ENCODE assay signal across 25 cellular contexts in the genomic region with DNA sequence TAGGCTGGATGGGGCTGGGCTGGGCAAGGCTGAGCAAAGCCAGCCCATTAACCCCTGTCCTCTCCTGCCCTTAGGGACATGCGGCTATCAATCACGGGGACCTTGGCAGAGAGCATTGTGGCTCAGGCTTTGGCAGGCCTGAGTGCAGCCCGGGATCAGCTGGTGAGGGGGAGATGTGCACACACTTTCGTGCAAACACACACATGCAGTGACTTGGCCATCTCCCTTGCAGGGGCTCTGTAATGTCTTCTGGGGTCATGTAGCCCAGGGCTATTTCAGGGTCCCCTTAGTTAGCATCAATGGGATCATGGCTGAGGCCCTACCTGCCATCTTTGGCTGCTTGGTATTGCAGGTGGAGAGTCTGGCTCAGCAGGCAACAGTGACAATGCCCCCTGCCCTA. TPM values are rescaled to one million over a fixed set of nuclear protein-coding genes. Genes with fewer than 3 reads are reported as not detected.
DNase-seq lines count a peak whose midpoint lies in the region; ATAC-seq and TF ChIP-seq lines count a peak whose summit lies in the region.
"Had no signal": no experiment of that assay in that cellular context is flagged by ENCODE, and none has a peak within 500 bp of the region (broad histone marks: within the 10 kb centered on the region; RNA-seq: fewer than 3 reads in every experiment).

No MANE protein-coding gene starts in this region.

- TF ChIP-seq CTCF in IMR-90 (conservative IDR thresholded peaks at IDR 0.05; ENCODE audit: low read depth, low read length), result no peak
- TF ChIP-seq CTCF in endothelial cell (IDR thresholded peaks at IDR 0.05; ENCODE audit: unreplicated experiment), result no peak

- no peak overlapping the region for H4K91ac ChIP-seq in IMR-90 (ENCODE audit: insufficient read depth, low read depth, low read length)

- no peak for TF ChIP-seq POLR2A in IMR-90 (IDR thresholded peaks at IDR 0.05; ENCODE audit: low read depth, low read length)

- no peak overlapping the region for H2BK5ac ChIP-seq in IMR-90 (ENCODE audit: low read depth, low read length, poor library complexity, severe bottlenecking)

- H3K14ac ChIP-seq in IMR-90 (replicated peaks; ENCODE audit: low read depth, low read length), result no peak overlapping the region

- H3K9ac ChIP-seq in IMR-90 (ENCODE audit: low read depth, low read length), result no peak overlapping the region

- no peak overlapping the region for H3K4me2 ChIP-seq in IMR-90 (ENCODE audit: low read depth, low read length)

- no peaks in the 10 kb centered on the region for H3K36me3 ChIP-seq in IMR-90 (ENCODE audit: control insufficient read depth, insufficient read depth, low read length)

- DNase-seq in activated CD4-positive, alpha-beta T cell treated with anti-CD3 and anti-CD28 coated beads, Interleukin-2, amount 10 ng/mL, durations not matched to agents 7 days and 5 days, result no peak
- DNase-seq in activated CD4-positive, alpha-beta T cell treated with anti-CD3 and anti-CD28 coated beads, Interleukin-2, amount 50 U/mL, for 1 hour, result no peak
- DNase-seq in IMR-90 (no peak), endothelial cell (ENCODE audit: low spot score) (no peak), MV-4-11 (lab: John Stamatoyannopoulos, UW) (no peak)
- DNase-seq in stimulated activated CD8-positive, alpha-beta memory T cell treated with anti-CD3 and anti-CD28 coated beads, Interleukin-4, amount 100 ng/mL, for 48 hours, result peak; percentile 22
- DNase-seq in activated naive CD4-positive, alpha-beta T cell treated with anti-CD3 and anti-CD28 coated beads, Interleukin-2, amount 50 U/mL, for 72 hours (ENCODE audit: low spot score in 2 of 2), result no peak
- DNase-seq: activated CD4-positive, CD25-positive, alpha-beta regulatory T cell; activated naive CD4-positive, alpha-beta T cell treated with anti-CD3 and anti-CD28 coated beads, Interleukin-2, amount 50 U/mL, for 16 hours; activated T-cell treated with anti-CD3 and anti-CD28 coated beads, Interleukin-2, amount 50 U/mL, for 72 hours; BE2C; COR-L47; effector CD8-positive, alpha-beta T cell; foreskin keratinocyte; immature natural killer cell; left ventricle myocardium inferior; NCI-H1436 treated with DMSO at 0.1 percent for 48 hours; NCI-H524; stimulated activated CD4-positive, alpha-beta T cell treated with anti-CD3 and anti-CD28 coated beads, Interleukin-4, amount 100 ng/mL, for 1 hour; T-helper 9 cell; trophoblast cell had no signal

- TF ChIP-seq RAD21 in IMR-90 (IDR thresholded peaks at IDR 0.05; ENCODE audit: low read length), result no peak

- no peak overlapping the region for H3K4me3 Mint-ChIP-seq in activated CD4-positive, alpha-beta T cell treated with anti-CD3 and anti-CD28 coated beads, Interleukin-2, amount 10 ng/mL, durations not matched to agents 7 days and 5 days
- peak overlapping the region; percentile 84 for H3K4me3 Mint-ChIP-seq in endothelial cell (ENCODE audit: unreplicated experiment)
- H3K4me3 Mint-ChIP-seq: activated T-cell treated with anti-CD3 and anti-CD28 coated beads, Interleukin-2, amount 50 U/mL, for 72 hours; immature natural killer cell had no signal

- in situ Hi-C loops in IMR-90 (cut with MboI; ENCODE audit: low sequenced_read_pairs), result no loop called here

- H3K79me1 ChIP-seq in IMR-90 (ENCODE audit: low read depth in 1 of 2, low read length in 2 of 2), result no peaks in the 10 kb centered on the region

- peaks cover 3% of the 10 kb centered on the region; the same call in 1 of the 2 replicates for H3K9me1 ChIP-seq in IMR-90 (ENCODE audit: insufficient read depth, low read length)

- H2BK120ac ChIP-seq in IMR-90 (ENCODE audit: low read depth, low read length), result no peak overlapping the region

- no peaks in the 10 kb centered on the region for H3K27me3 Mint-ChIP-seq in activated CD4-positive, alpha-beta T cell treated with anti-CD3 and anti-CD28 coated beads, Interleukin-2, amount 10 ng/mL, durations not matched to agents 7 days and 5 days
- peaks cover 31% of the 10 kb centered on the region for H3K27me3 Mint-ChIP-seq in endothelial cell (ENCODE audit: unreplicated experiment)

- no peaks in the 10 kb centered on the region for H3K9me3 ChIP-seq in IMR-90 (ENCODE audit: control insufficient read depth, insufficient read depth, low read length)
- H3K9me3 ChIP-seq: A549, BE2C, left ventricle myocardium inferior, SJSA1 had no signal

- H2AK9ac ChIP-seq in IMR-90 (replicated peaks; ENCODE audit: low read depth, low read length, poor library complexity), result no peak overlapping the region

- no peaks in the 10 kb centered on the region for H3K9me3 Mint-ChIP-seq in activated CD4-positive, alpha-beta T cell treated with anti-CD3 and anti-CD28 coated beads, Interleukin-2, amount 10 ng/mL, durations not matched to agents 7 days and 5 days
- no peaks in the 10 kb centered on the region for H3K9me3 Mint-ChIP-seq in endothelial cell (ENCODE audit: unreplicated experiment)
- no peaks in the 10 kb centered on the region for H3K9me3 Mint-ChIP-seq in activated naive CD4-positive, alpha-beta T cell treated with anti-CD3 and anti-CD28 coated beads, Interleukin-2, amount 50 U/mL, for 72 hours
- H3K9me3 Mint-ChIP-seq: activated T-cell treated with anti-CD3 and anti-CD28 coated beads, Interleukin-2, amount 50 U/mL, for 72 hours; immature natural killer cell had no signal

- H3K56ac ChIP-seq in IMR-90 (ENCODE audit: extremely low read depth, insufficient read depth, low read length), result no peak overlapping the region

- H2BK20ac ChIP-seq in IMR-90 (ENCODE audit: low read depth, low read length), result no peak overlapping the region

- H4K8ac ChIP-seq in IMR-90 (ENCODE audit: low read depth in 2 of 2, low read length in 2 of 2), result no peak overlapping the region

- peaks cover 54% of the 10 kb centered on the region for H3K27me3 ChIP-seq in IMR-90 (ENCODE audit: control insufficient read depth, insufficient read depth, low read length)
- H3K27me3 ChIP-seq: BE2C had no signal

- CTCF ChIA-PET in activated CD4-positive, alpha-beta T cell treated with anti-CD3 and anti-CD28 coated beads, Interleukin-2, amount 10 ng/mL, durations not matched to agents 7 days and 5 days (lab: Charles Lee), result interaction anchor here (0.7 to 1.3 kb wide), 5 partner anchors 16 to 171 kb away, joined by 3 to 6 read pairs (median 3); a partner anchor contains a TSS
- CTCF ChIA-PET in IMR-90 (lab: Yijun Ruan, JAX), result interaction anchor here (1.4 kb wide), 1 partner anchor 131 kb away, joined by 5 read pairs; no protein-coding TSS in a partner anchor

- peak overlapping the region; percentile 19 for H2AFZ ChIP-seq in IMR-90 (replicated peaks; ENCODE audit: low read length, poor library complexity)

- peaks cover 4% of the 10 kb centered on the region; the same call in 1 of the 2 replicates for H3K4me1 ChIP-seq in IMR-90 (ENCODE audit: control insufficient read depth, insufficient read depth, low read length)
- H3K4me1 ChIP-seq: foreskin keratinocyte had no signal

- POLR2A ChIA-PET in activated CD4-positive, alpha-beta T cell treated with anti-CD3 and anti-CD28 coated beads, Interleukin-2, amount 10 ng/mL, durations not matched to agents 7 days and 5 days (lab: Charles Lee), result no interaction called here
- POLR2A ChIA-PET in IMR-90 (lab: Charles Lee; ENCODE audit: unreplicated experiment), result no interaction called here

- 100% methylated on average over 1 of the region's 4 CpGs; no CpG with 5 or more reads in 1 of the 2 experiments for WGBS in IMR-90 (ENCODE audit: extremely low coverage in 2 of 2, insufficient read length in 1 of 2), 2 experiments

- peaks cover 9% of the 10 kb centered on the region for H4K20me1 ChIP-seq in IMR-90 (ENCODE audit: insufficient read depth, low read length)

- no peak overlapping the region for H3K27ac ChIP-seq in IMR-90 (ENCODE audit: insufficient read depth, low read length)
- H3K27ac ChIP-seq: A549, foreskin keratinocyte, HL-60, left ventricle myocardium inferior, SJSA1 had no signal

- peak overlapping the region; percentile 6 for H3K27ac Mint-ChIP-seq in activated CD4-positive, alpha-beta T cell treated with anti-CD3 and anti-CD28 coated beads, Interleukin-2, amount 10 ng/mL, durations not matched to agents 7 days and 5 days
- no peak overlapping the region for H3K27ac Mint-ChIP-seq in endothelial cell (ENCODE audit: unreplicated experiment)
- H3K27ac Mint-ChIP-seq in activated naive CD4-positive, alpha-beta T cell treated with anti-CD3 and anti-CD28 coated beads, Interleukin-2, amount 50 U/mL, for 72 hours, result peak overlapping the region in 1 of 2 donors; percentile 22
- H3K27ac Mint-ChIP-seq: activated T-cell treated with anti-CD3 and anti-CD28 coated beads, Interleukin-2, amount 50 U/mL, for 72 hours had no signal

- ATAC-seq in IMR-90 (ENCODE audit: low read depth) (no peak), GM19324 (IDR thresholded peaks at IDR 0.05; ENCODE audit: low FRiP score, unreplicated experiment) (no peak)
- ATAC-seq in activated naive CD4-positive, alpha-beta T cell treated with anti-CD3 and anti-CD28 coated beads, Interleukin-2, amount 50 U/mL, for 72 hours, result no peak
- ATAC-seq: A549; activated T-cell treated with anti-CD3 and anti-CD28 coated beads, Interleukin-2, amount 50 U/mL, for 72 hours had no signal

- intact Hi-C loops in IMR-90 (cut with micrococcal nuclease), result no loop called here

- no peak overlapping the region for H4K5ac ChIP-seq in IMR-90 (ENCODE audit: low read depth, low read length)

- BruUV-seq in IMR-90 (replicated peaks; lab: Mats Ljungman, UMichigan), result no TSS peak

- H2BK15ac ChIP-seq in IMR-90 (ENCODE audit: low read depth, low read length), result no peak overlapping the region

- no peak overlapping the region for H3K4ac ChIP-seq in IMR-90 (ENCODE audit: low read depth, low read length)

- peaks cover 50% of the 10 kb centered on the region for H3K36me3 Mint-ChIP-seq in activated CD4-positive, alpha-beta T cell treated with anti-CD3 and anti-CD28 coated beads, Interleukin-2, amount 10 ng/mL, durations not matched to agents 7 days and 5 days (ENCODE audit: low read depth)
- H3K36me3 Mint-ChIP-seq in endothelial cell (ENCODE audit: low read depth, unreplicated experiment), result peaks cover 14% of the 10 kb centered on the region
- H3K36me3 Mint-ChIP-seq in activated naive CD4-positive, alpha-beta T cell treated with anti-CD3 and anti-CD28 coated beads, Interleukin-2, amount 50 U/mL, for 72 hours, result peaks cover 0 to 18% of the 10 kb centered on the region in 2 donors

- dilution Hi-C loops in IMR-90 (cut with HindIII; ENCODE audit: low sequenced_read_pairs, unreplicated experiment), result no loop called here

- H3K23ac ChIP-seq in IMR-90 (ENCODE audit: low read depth, low read length), result no peak overlapping the region

- peaks cover 17% of the 10 kb centered on the region for H3K4me1 Mint-ChIP-seq in activated CD4-positive, alpha-beta T cell treated with anti-CD3 and anti-CD28 coated beads, Interleukin-2, amount 10 ng/mL, durations not matched to agents 7 days and 5 days
- H3K4me1 Mint-ChIP-seq in endothelial cell (ENCODE audit: unreplicated experiment), result peaks cover 9% of the 10 kb centered on the region

- no peak overlapping the region for H3K4me3 ChIP-seq in IMR-90 (ENCODE audit: insufficient read depth, low read depth, low read length)

- no peak overlapping the region for H2AK5ac ChIP-seq in IMR-90 (ENCODE audit: low read depth, low read length)

- no peak overlapping the region for H3K18ac ChIP-seq in IMR-90 (ENCODE audit: low read depth, low read length)

RNA-seq across cellular contexts. Expression of a gene that starts 6.9 kb away (rescaled TPM):
- total RNA-seq in activated CD4-positive, alpha-beta T cell treated with anti-CD3 and anti-CD28 coated beads, Interleukin-2, amount 10 ng/mL, durations not matched to agents 7 days and 5 days, result 100 to 1,000 TPM; 203 to 226 TPM
- total RNA-seq in IMR-90 (2012; rRNA removed), result 0.18 and 0.28 TPM in 2 replicates
- 0.77 and 0.97 TPM in 2 replicates for polyA plus RNA-seq in IMR-90 (2012; rRNA removed)
- polyA plus RNA-seq in IMR-90 (2012; cell fraction: cytosol; rRNA removed), result 0.65 and 0.75 TPM in 2 replicates
- polyA plus RNA-seq in IMR-90 (2012; cell fraction: nucleus; rRNA removed; ENCODE audit: low replicate concordance), result 2.3 and 3.8 TPM in 2 replicates
- total RNA-seq in endothelial cell (ENCODE audit: unreplicated experiment), result 3.6 TPM
- 100 to 1,000 TPM; 133 to 180 TPM for total RNA-seq in activated naive CD4-positive, alpha-beta T cell treated with anti-CD3 and anti-CD28 coated beads, Interleukin-2, amount 50 U/mL, for 72 hours

RNA-seq across cellular contexts. Expression of a gene that starts 8.2 kb away (rescaled TPM):
- total RNA-seq in activated CD4-positive, alpha-beta T cell treated with anti-CD3 and anti-CD28 coated beads, Interleukin-2, amount 10 ng/mL, durations not matched to agents 7 days and 5 days, result 10 to 100 TPM; 38.0 to 41.8 TPM
- 12.8 and 15.6 TPM in 2 replicates for total RNA-seq in IMR-90 (2012; rRNA removed)
- polyA plus RNA-seq in IMR-90 (2012; rRNA removed), result 31.1 and 38.9 TPM in 2 replicates
- polyA plus RNA-seq in IMR-90 (2012; cell fraction: cytosol; rRNA removed), result 20.0 and 29.8 TPM in 2 replicates
- polyA plus RNA-seq in IMR-90 (2012; cell fraction: nucleus; rRNA removed; ENCODE audit: low replicate concordance), result 49.6 and 116 TPM in 2 replicates
- total RNA-seq in endothelial cell (ENCODE audit: unreplicated experiment), result 27.1 TPM
- 10 to 100 TPM; 54.0 to 58.0 TPM for total RNA-seq in activated naive CD4-positive, alpha-beta T cell treated with anti-CD3 and anti-CD28 coated beads, Interleukin-2, amount 50 U/mL, for 72 hours

RNA-seq across cellular contexts. Expression of a gene that starts 8.9 kb away (rescaled TPM):
- 10 to 100 TPM; 11.6 to 13.0 TPM for total RNA-seq in activated CD4-positive, alpha-beta T cell treated with anti-CD3 and anti-CD28 coated beads, Interleukin-2, amount 10 ng/mL, durations not matched to agents 7 days and 5 days
- total RNA-seq in IMR-90 (2012; rRNA removed), result 0.28 and 0.36 TPM in 2 replicates
- polyA plus RNA-seq in IMR-90 (2012; rRNA removed), result 0.55 and 0.65 TPM in 2 replicates
- 0.82 and 0.94 TPM in 2 replicates for polyA plus RNA-seq in IMR-90 (2012; cell fraction: cytosol; rRNA removed)
- 0.32 and 0.49 TPM in 2 replicates for polyA plus RNA-seq in IMR-90 (2012; cell fraction: nucleus; rRNA removed; ENCODE audit: low replicate concordance)
- total RNA-seq in endothelial cell (ENCODE audit: unreplicated experiment), result 1.2 TPM
- total RNA-seq in activated naive CD4-positive, alpha-beta T cell treated with anti-CD3 and anti-CD28 coated beads, Interleukin-2, amount 50 U/mL, for 72 hours, result 10 to 100 TPM; 10.8 to 17.6 TPM

RNA-seq across cellular contexts. Expression of a gene that starts 14.7 kb away (rescaled TPM):
- total RNA-seq in activated CD4-positive, alpha-beta T cell treated with anti-CD3 and anti-CD28 coated beads, Interleukin-2, amount 10 ng/mL, durations not matched to agents 7 days and 5 days, result 1 to 10 TPM; 8.0 to 8.2 TPM
- total RNA-seq in IMR-90 (2012; rRNA removed) (2.9 and 3.1 TPM in 2 replicates), endothelial cell (ENCODE audit: unreplicated experiment) (9.9 TPM)
- polyA plus RNA-seq in IMR-90 (2012; rRNA removed), result 6.3 and 7.8 TPM in 2 replicates
- polyA plus RNA-seq in IMR-90 (2012; cell fraction: cytosol; rRNA removed), result 3.9 and 8.2 TPM in 2 replicates
- 20.0 and 44.8 TPM in 2 replicates for polyA plus RNA-seq in IMR-90 (2012; cell fraction: nucleus; rRNA removed; ENCODE audit: low replicate concordance)
- total RNA-seq in activated naive CD4-positive, alpha-beta T cell treated with anti-CD3 and anti-CD28 coated beads, Interleukin-2, amount 50 U/mL, for 72 hours, result 10 to 100 TPM in 1 of 2 donors, 1 to 10 TPM in 1; 2.4 to 11.0 TPM

RNA-seq across cellular contexts. Expression of a gene that starts 14.8 kb away (rescaled TPM):
- total RNA-seq in activated CD4-positive, alpha-beta T cell treated with anti-CD3 and anti-CD28 coated beads, Interleukin-2, amount 10 ng/mL, durations not matched to agents 7 days and 5 days, result 1 to 10 TPM; 3.8 to 4.8 TPM
- total RNA-seq in IMR-90 (2012; rRNA removed) (0.28 and 0.54 TPM in 2 replicates), endothelial cell (ENCODE audit: unreplicated experiment) (1.8 TPM)
- 0.63 and 0.70 TPM in 2 replicates for polyA plus RNA-seq in IMR-90 (2012; rRNA removed)
- polyA plus RNA-seq in IMR-90 (2012; cell fraction: cytosol; rRNA removed), result 1.00 and 1.9 TPM in 2 replicates
- polyA plus RNA-seq in IMR-90 (2012; cell fraction: nucleus; rRNA removed; ENCODE audit: low replicate concordance), result 1.9 and 3.9 TPM in 2 replicates
- total RNA-seq in activated naive CD4-positive, alpha-beta T cell treated with anti-CD3 and anti-CD28 coated beads, Interleukin-2, amount 50 U/mL, for 72 hours, result 1 to 10 TPM; 2.0 to 2.1 TPM

Comparison
In these comparisons a context has a peak if more than half of its experiments do, and no peak if none do; other contexts are left out.
1. RNA of a gene that starts 6.9 kb away (total RNA-seq): 203 to 226 TPM in activated CD4-positive, alpha-beta T cell treated with anti-CD3 and anti-CD28 coated beads, Interleukin-2, amount 10 ng/mL, durations not matched to agents 7 days and 5 days and 133 to 180 TPM in activated naive CD4-positive, alpha-beta T cell treated with anti-CD3 and anti-CD28 coated beads, Interleukin-2, amount 50 U/mL, for 72 hours; 3.6 TPM in endothelial cell (single experiment) and 0.18 to 0.28 TPM in IMR-90; every median in the first group is over 10 times any median in the second.